ENCODE assay signal across 1 cellular context in genomic region chr9:114733814-114734213, GRCh38.
TF ChIP-seq lines count a peak whose summit lies in the region.

No MANE protein-coding gene starts in this region.

TF ChIP-seq in SK-N-SH, 30 proteins besides CTCF, POLR2A, EP300 and RAD21:
- no peak for TF ChIP-seq ZBTB33 (IDR thresholded peaks at IDR 0.05; ENCODE audit: borderline replicate concordance, low read depth)
- TF ChIP-seq GATA2 (CRISPR knock-in tag; IDR thresholded peaks at IDR 0.05), result no peak
- TF ChIP-seq, protein P1, sequence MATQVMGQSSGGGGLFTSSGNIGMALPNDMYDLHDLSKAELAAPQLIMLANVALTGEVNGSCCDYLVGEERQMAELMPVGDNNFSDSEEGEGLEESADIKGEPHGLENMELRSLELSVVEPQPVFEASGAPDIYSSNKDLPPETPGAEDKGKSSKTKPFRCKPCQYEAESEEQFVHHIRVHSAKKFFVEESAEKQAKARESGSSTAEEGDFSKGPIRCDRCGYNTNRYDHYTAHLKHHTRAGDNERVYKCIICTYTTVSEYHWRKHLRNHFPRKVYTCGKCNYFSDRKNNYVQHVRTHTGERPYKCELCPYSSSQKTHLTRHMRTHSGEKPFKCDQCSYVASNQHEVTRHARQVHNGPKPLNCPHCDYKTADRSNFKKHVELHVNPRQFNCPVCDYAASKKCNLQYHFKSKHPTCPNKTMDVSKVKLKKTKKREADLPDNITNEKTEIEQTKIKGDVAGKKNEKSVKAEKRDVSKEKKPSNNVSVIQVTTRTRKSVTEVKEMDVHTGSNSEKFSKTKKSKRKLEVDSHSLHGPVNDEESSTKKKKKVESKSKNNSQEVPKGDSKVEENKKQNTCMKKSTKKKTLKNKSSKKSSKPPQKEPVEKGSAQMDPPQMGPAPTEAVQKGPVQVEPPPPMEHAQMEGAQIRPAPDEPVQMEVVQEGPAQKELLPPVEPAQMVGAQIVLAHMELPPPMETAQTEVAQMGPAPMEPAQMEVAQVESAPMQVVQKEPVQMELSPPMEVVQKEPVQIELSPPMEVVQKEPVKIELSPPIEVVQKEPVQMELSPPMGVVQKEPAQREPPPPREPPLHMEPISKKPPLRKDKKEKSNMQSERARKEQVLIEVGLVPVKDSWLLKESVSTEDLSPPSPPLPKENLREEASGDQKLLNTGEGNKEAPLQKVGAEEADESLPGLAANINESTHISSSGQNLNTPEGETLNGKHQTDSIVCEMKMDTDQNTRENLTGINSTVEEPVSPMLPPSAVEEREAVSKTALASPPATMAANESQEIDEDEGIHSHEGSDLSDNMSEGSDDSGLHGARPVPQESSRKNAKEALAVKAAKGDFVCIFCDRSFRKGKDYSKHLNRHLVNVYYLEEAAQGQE (IDR thresholded peaks at IDR 0.05; ENCODE audit: low read depth, low read length), result 0 out of 2 replicates have a peak, but pooled peaks have one; percentile 15
- TF ChIP-seq IRF3 (IDR thresholded peaks at IDR 0.05; ENCODE audit: low read depth, low read length), result no peak
- TF ChIP-seq, protein P2, sequence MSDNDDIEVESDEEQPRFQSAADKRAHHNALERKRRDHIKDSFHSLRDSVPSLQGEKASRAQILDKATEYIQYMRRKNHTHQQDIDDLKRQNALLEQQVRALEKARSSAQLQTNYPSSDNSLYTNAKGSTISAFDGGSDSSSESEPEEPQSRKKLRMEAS (IDR thresholded peaks at IDR 0.05; ENCODE audit: low read depth), result 0 out of 2 replicates have a peak, but pooled peaks have one; percentile 37
- no peak for TF ChIP-seq RFX5 (IDR thresholded peaks at IDR 0.05; ENCODE audit: low read length)
- TF ChIP-seq, protein P3, sequence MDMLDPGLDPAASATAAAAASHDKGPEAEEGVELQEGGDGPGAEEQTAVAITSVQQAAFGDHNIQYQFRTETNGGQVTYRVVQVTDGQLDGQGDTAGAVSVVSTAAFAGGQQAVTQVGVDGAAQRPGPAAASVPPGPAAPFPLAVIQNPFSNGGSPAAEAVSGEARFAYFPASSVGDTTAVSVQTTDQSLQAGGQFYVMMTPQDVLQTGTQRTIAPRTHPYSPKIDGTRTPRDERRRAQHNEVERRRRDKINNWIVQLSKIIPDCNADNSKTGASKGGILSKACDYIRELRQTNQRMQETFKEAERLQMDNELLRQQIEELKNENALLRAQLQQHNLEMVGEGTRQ (IDR thresholded peaks at IDR 0.05; ENCODE audit: borderline replicate concordance, low read depth, low read length), result no peak
- TF ChIP-seq SIN3A (IDR thresholded peaks at IDR 0.05; ENCODE audit: borderline replicate concordance, low read depth, low read length), result no peak
- TF ChIP-seq CHD2 (IDR thresholded peaks at IDR 0.05; ENCODE audit: low read length, partially characterized antibody), result no peak
- peak; percentile 91 for TF ChIP-seq PBX3 (IDR thresholded peaks at IDR 0.05)
- no peak for TF ChIP-seq RXRA (IDR thresholded peaks at IDR 0.05; ENCODE audit: borderline replicate concordance, low read depth)
- 0 out of 2 replicates have a peak, but pooled peaks have one; percentile 58 for TF ChIP-seq TEAD4 (IDR thresholded peaks at IDR 0.05; ENCODE audit: borderline replicate concordance, insufficient read depth)
- no peak for TF ChIP-seq FOXJ3 (CRISPR knock-in tag; IDR thresholded peaks at IDR 0.05)
- no peak for TF ChIP-seq MXI1 (IDR thresholded peaks at IDR 0.05; ENCODE audit: low read depth, low read length)
- no peak for TF ChIP-seq FOXM1 (IDR thresholded peaks at IDR 0.05; ENCODE audit: low read depth)
- peak; percentile 85 for TF ChIP-seq TCF12 (IDR thresholded peaks at IDR 0.05)
- TF ChIP-seq RCOR1 (IDR thresholded peaks at IDR 0.05; ENCODE audit: low read length), result no peak
- TF ChIP-seq EZH2phosphoT487 (IDR thresholded peaks at IDR 0.05; ENCODE audit: borderline replicate concordance, low read depth), result no peak
- peak; percentile 98 for TF ChIP-seq FOSL2 (IDR thresholded peaks at IDR 0.05; ENCODE audit: borderline replicate concordance, low read depth)
- peak; percentile 94 for TF ChIP-seq JUND (IDR thresholded peaks at IDR 0.05)
- TF ChIP-seq SMC3 (IDR thresholded peaks at IDR 0.05; ENCODE audit: low read depth, low read length), result no peak
- peak; percentile 56; the same call in 1 of the 2 replicates for TF ChIP-seq POLR2AphosphoS5 (IDR thresholded peaks at IDR 0.05; ENCODE audit: low read depth, low read length)
- TF ChIP-seq TAF1 (IDR thresholded peaks at IDR 0.05; ENCODE audit: borderline replicate concordance, low read depth, low read length), result no peak
- TF ChIP-seq GABPA (IDR thresholded peaks at IDR 0.05; ENCODE audit: low read depth), result no peak
- no peak for TF ChIP-seq ELF1 (IDR thresholded peaks at IDR 0.05)
- no peak for TF ChIP-seq NRF1 (IDR thresholded peaks at IDR 0.05; ENCODE audit: low read depth, low read length)
- TF ChIP-seq MEF2A (IDR thresholded peaks at IDR 0.05; ENCODE audit: borderline replicate concordance, low read depth), result no peak
- no peak for TF ChIP-seq YY1 (IDR thresholded peaks at IDR 0.05; ENCODE audit: low read depth)
- no peak for TF ChIP-seq USF1 (IDR thresholded peaks at IDR 0.05; ENCODE audit: borderline replicate concordance, low read depth)
- TF ChIP-seq NFIC (IDR thresholded peaks at IDR 0.05; ENCODE audit: borderline replicate concordance), result peak; percentile 64; the same call in 1 of the 2 replicates
